13 cellular contexts compared by ENCODE assay signal in genomic region chr4:173191623-173192041, GRCh38. TPM values are rescaled to one million over a fixed set of nuclear protein-coding genes. Genes with fewer than 3 reads are reported as not detected.
A peak's percentile ranks its signal among the peaks of the same experiment; 100 is the strongest.
DNase-seq lines count a peak whose midpoint lies in the region; ATAC-seq and TF ChIP-seq lines count a peak whose summit lies in the region.
"Had no signal": no experiment of that assay in that cellular context is flagged by ENCODE, and none has a peak within 500 bp of the region (broad histone marks: within the 10 kb centered on the region; RNA-seq: fewer than 3 reads in every experiment).

No MANE protein-coding gene starts in this region.

- no CpG with 5 or more reads among the region's 3 CpGs for WGBS in H9 (ENCODE audit: extremely low coverage, insufficient read length, low lambda C conversion rate)

- H4K20me1 ChIP-seq in H9 (ENCODE audit: control insufficient read depth, insufficient read depth, insufficient read length): no peaks in the 10 kb centered on the region
- peaks cover 45% of the 10 kb centered on the region for H4K20me1 ChIP-seq in OCI-LY7 (ENCODE audit: insufficient read depth, low read length)

- no peak overlapping the region for H4K91ac ChIP-seq in H9 (ENCODE audit: insufficient read length, low read depth, low read length)

- CTCF ChIA-PET in OCI-LY7 (lab: Charles Lee; ENCODE audit: unreplicated experiment): no interaction called here

- H2AFZ ChIP-seq in ACC112 (ENCODE audit: low read length, unreplicated experiment) (peak overlapping the region; percentile 54), H9 (ENCODE audit: low read length) (no peak overlapping the region), OCI-LY7 (ENCODE audit: low read length) (no peak overlapping the region)

- no peak overlapping the region for H3T11ph ChIP-seq in H9 (ENCODE audit: low read length)

- no peaks in the 10 kb centered on the region for H3K9me3 Mint-ChIP-seq in H9
- no peaks in the 10 kb centered on the region for H3K9me3 Mint-ChIP-seq in activated T-helper 2 cell treated with anti-CD3 and anti-CD28 coated beads, Interferon-gamma antibody, Interleukin-2, Interleukin-4, amounts not matched to agents 10 μg/mL and 5 μg/mL and 100 μg/mL, durations not matched to agents 14 hours and 24 hours and 36 hours

- H3K9me2 ChIP-seq in OCI-LY7 (ENCODE audit: insufficient read depth, low read length): no peaks in the 10 kb centered on the region

- H3K27me3 ChIP-seq in ACC112 (ENCODE audit: insufficient read depth, low read length) (no peaks in the 10 kb centered on the region), H9 (ENCODE audit: insufficient read depth, low read length) (no peaks in the 10 kb centered on the region)

- TF ChIP-seq CTCF in H9 (conservative IDR thresholded peaks at IDR 0.05) (no peak), OCI-LY7 (conservative IDR thresholded peaks at IDR 0.05; ENCODE audit: low read length) (no peak)

- H3K14ac ChIP-seq in H9 (ENCODE audit: insufficient read depth, low read length): no peak overlapping the region

- peaks cover 6% of the 10 kb centered on the region for H3K79me1 ChIP-seq in H9 (ENCODE audit: insufficient read depth, low read depth, low read length, poor library complexity, severe bottlenecking)

- peaks cover 57 to 65% of the 10 kb centered on the region in 2 experiments for H3K4me1 Mint-ChIP-seq in H9
- H3K4me1 Mint-ChIP-seq in activated T-helper 2 cell treated with anti-CD3 and anti-CD28 coated beads, Interferon-gamma antibody, Interleukin-2, Interleukin-4, amounts not matched to agents 10 μg/mL and 5 μg/mL and 100 μg/mL, durations not matched to agents 14 hours and 24 hours and 36 hours (ENCODE audit: low read depth): peaks cover 38% of the 10 kb centered on the region

- peak overlapping the region; percentile 49 for H3K27ac ChIP-seq in ACC112 (ENCODE audit: low read depth, low read length)
- no peak overlapping the region for H3K27ac ChIP-seq in H9 (ENCODE audit: insufficient read length, low read depth, low read length)
- no peak overlapping the region for H3K27ac ChIP-seq in OCI-LY7 (ENCODE audit: low read depth, low read length, poor library complexity, severe bottlenecking)

- H3K9ac ChIP-seq in H9 (ENCODE audit: extremely low read depth, insufficient read length, low read length): peak overlapping the region; percentile 33

- no peaks in the 10 kb centered on the region for H3K27me3 Mint-ChIP-seq in H9 (ENCODE audit: low read depth)
- no peaks in the 10 kb centered on the region for H3K27me3 Mint-ChIP-seq in activated T-helper 2 cell treated with anti-CD3 and anti-CD28 coated beads, Interferon-gamma antibody, Interleukin-2, Interleukin-4, amounts not matched to agents 10 μg/mL and 5 μg/mL and 100 μg/mL, durations not matched to agents 14 hours and 24 hours and 36 hours (ENCODE audit: low read depth)

- no peaks in the 10 kb centered on the region for H3K36me3 ChIP-seq in ACC112 (ENCODE audit: insufficient read depth, low read length)
- H3K36me3 ChIP-seq in OCI-LY7 (ENCODE audit: insufficient read depth, low read length): peaks cover 6% of the 10 kb centered on the region; the same call in 1 of the 2 replicates

- no peak overlapping the region for H3K56ac ChIP-seq in H9 (ENCODE audit: insufficient read length, low read depth, low read length)

- no peak overlapping the region for H2AK5ac ChIP-seq in H9 (ENCODE audit: insufficient read length, low read length)

- no peak overlapping the region for H2BK12ac ChIP-seq in H9 (ENCODE audit: insufficient read length, low read depth, low read length)

- H2BK120ac ChIP-seq in H9 (ENCODE audit: low read depth, low read length, poor library complexity, severe bottlenecking): no peak overlapping the region

- BruUV-seq in OCI-LY7 (replicated peaks; lab: Mats Ljungman, UMichigan): no TSS peak

- intact Hi-C loops in activated T-helper 2 cell treated with anti-CD3 and anti-CD28 coated beads, Interferon-gamma antibody, Interleukin-2, Interleukin-4, amounts not matched to agents 10 μg/mL and 5 μg/mL and 100 μg/mL, durations not matched to agents 14 hours and 24 hours and 36 hours (cut with micrococcal nuclease): loop anchor here (1.0 to 5.0 kb wide), 3 partner anchors 21 to 181 kb away; partner anchors contain the start of genes GALNT7 and SAP30
- intact Hi-C loops in OCI-LY7 (cut with micrococcal nuclease; ENCODE audit: unreplicated experiment): no loop called here

- no peak overlapping the region for H4K5ac ChIP-seq in H9 (ENCODE audit: insufficient read length, low read depth, low read length)

- H3K4me3 Mint-ChIP-seq in H9: no peak overlapping the region
- H3K4me3 Mint-ChIP-seq in activated T-helper 2 cell treated with anti-CD3 and anti-CD28 coated beads, Interferon-gamma antibody, Interleukin-2, Interleukin-4, amounts not matched to agents 10 μg/mL and 5 μg/mL and 100 μg/mL, durations not matched to agents 14 hours and 24 hours and 36 hours (ENCODE audit: low read depth): peak overlapping the region; percentile 1

- no peak overlapping the region for H3K4ac ChIP-seq in H9 (ENCODE audit: low read depth, low read length)

- ATAC-seq in GM21528 (IDR thresholded peaks at IDR 0.05; ENCODE audit: low FRiP score, unreplicated experiment): no peak
- ATAC-seq: sciatic nerve had no signal

- H2BK15ac ChIP-seq in H9 (ENCODE audit: low read depth, low read length): no peak overlapping the region

- H3K4me1 ChIP-seq in ACC112 (ENCODE audit: control insufficient read depth, insufficient read depth, low read length, unreplicated experiment) (peaks cover 35% of the 10 kb centered on the region), H9 (ENCODE audit: insufficient read depth, low read length) (peaks cover 13% of the 10 kb centered on the region; the same call in 1 of the 2 replicates), OCI-LY7 (ENCODE audit: insufficient read depth, low read length, poor library complexity, severe bottlenecking) (peaks cover 10% of the 10 kb centered on the region)

- DNase-seq in H9 (no peak), iris pigment epithelial cell (ENCODE audit: low read depth) (peak; percentile 42), pons (ENCODE audit: low spot score) (no peak), occipital lobe (lab: John Stamatoyannopoulos, UW) (no peak), OCI-LY7 (ENCODE audit: low spot score) (no peak)
- DNase-seq in activated T-helper 2 cell treated with anti-CD3 and anti-CD28 coated beads, Interferon-gamma antibody, Interleukin-2, Interleukin-4, amounts not matched to agents 10 μg/mL and 5 μg/mL and 100 μg/mL, durations not matched to agents 14 hours and 24 hours and 36 hours (ENCODE audit: low spot score): no peak
- DNase-seq: activated CD8-positive, alpha-beta memory T cell treated with anti-CD3 and anti-CD28 coated beads, Interleukin-2, amount 50 U/mL, for 48 hours; effector memory CD4-positive, alpha-beta T cell; NCI-H1092; stimulated activated CD8-positive, alpha-beta memory T cell treated with anti-CD3 and anti-CD28 coated beads, Interleukin-4, amount 100 ng/mL, for 48 hours had no signal

- no peak overlapping the region for H3K18ac ChIP-seq in H9 (ENCODE audit: insufficient read length, low read depth, low read length)

- peak overlapping the region; percentile 64 to 91 (median 68); a peak in 5 of 7 replicates for H3K27ac Mint-ChIP-seq in H9
- H3K27ac Mint-ChIP-seq in activated T-helper 2 cell treated with anti-CD3 and anti-CD28 coated beads, Interferon-gamma antibody, Interleukin-2, Interleukin-4, amounts not matched to agents 10 μg/mL and 5 μg/mL and 100 μg/mL, durations not matched to agents 14 hours and 24 hours and 36 hours: peak overlapping the region; percentile 82

- no peak overlapping the region for H4K8ac ChIP-seq in H9 (replicated peaks; ENCODE audit: insufficient read length, low read depth, low read length)

- H3K79me2 ChIP-seq in ACC112 (ENCODE audit: control insufficient read depth, insufficient read depth, low read length, unreplicated experiment) (peaks cover 17% of the 10 kb centered on the region), H9 (ENCODE audit: insufficient read depth, low read length) (peaks cover 39% of the 10 kb centered on the region), OCI-LY7 (ENCODE audit: insufficient read depth, low read depth, low read length) (peaks cover 89% of the 10 kb centered on the region)

- POLR2A ChIA-PET in OCI-LY7 (lab: Charles Lee): interaction anchor here (0.5 kb wide), 1 partner anchor 16 kb away, joined by 4 read pairs; no protein-coding TSS in a partner anchor

- no peak overlapping the region for H3K4me2 ChIP-seq in H9 (ENCODE audit: insufficient read depth, insufficient read length, low read length)
- no peak overlapping the region for H3K4me2 ChIP-seq in OCI-LY7 (ENCODE audit: low read length)

- no peaks in the 10 kb centered on the region for H3K23me2 ChIP-seq in H9 (ENCODE audit: insufficient read length, low read depth, low read length, poor library complexity, severe bottlenecking)

- no peak overlapping the region for H3K23ac ChIP-seq in H9 (ENCODE audit: insufficient read length, low read depth, low read length)

- H2BK5ac ChIP-seq in H9 (ENCODE audit: insufficient read length, low read length): no peak overlapping the region

- H2BK20ac ChIP-seq in H9 (ENCODE audit: low read depth, low read length, poor library complexity, severe bottlenecking): no peak overlapping the region

- peak overlapping the region; percentile 46 for H3K4me3 ChIP-seq in ACC112 (ENCODE audit: low read depth, low read length)
- H3K4me3 ChIP-seq in OCI-LY7 (ENCODE audit: low read depth, low read length, poor library complexity, severe bottlenecking): no peak overlapping the region

- H3K36me3 Mint-ChIP-seq in H9 (ENCODE audit: insufficient read depth in 1 of 3, low read depth in 3 of 3): 0 out of 7 replicates have a peak, but pooled peaks cover 0 to 3% (median 0%) of the 10 kb centered on the region in 3 experiments
- peaks cover 3% of the 10 kb centered on the region for H3K36me3 Mint-ChIP-seq in activated T-helper 2 cell treated with anti-CD3 and anti-CD28 coated beads, Interferon-gamma antibody, Interleukin-2, Interleukin-4, amounts not matched to agents 10 μg/mL and 5 μg/mL and 100 μg/mL, durations not matched to agents 14 hours and 24 hours and 36 hours (ENCODE audit: low read depth)

- H3K9me3 ChIP-seq in H9 (ENCODE audit: control insufficient read depth, low read depth, low read length): no peaks in the 10 kb centered on the region
- no peaks in the 10 kb centered on the region for H3K9me3 ChIP-seq in OCI-LY7 (ENCODE audit: low read length)

RNA-seq across cellular contexts. Expression of gene GALNT7, which starts 23.0 kb away (rescaled TPM):
- total RNA-seq in H9 (2021) (55.3 and 57.3 TPM in 2 replicates), occipital lobe (17.8 TPM), OCI-LY7 (2022) (33.4 and 34.4 TPM in 2 replicates)
- total RNA-seq in activated T-helper 2 cell treated with anti-CD3 and anti-CD28 coated beads, Interferon-gamma antibody, Interleukin-2, Interleukin-4, amounts not matched to agents 10 μg/mL and 5 μg/mL and 100 μg/mL, durations not matched to agents 14 hours and 24 hours and 36 hours: 28.9 and 33.1 TPM in 2 replicates
- total RNA-seq in OCI-LY7 (2014; rRNA removed; shearing (Covaris generic)): 20.3 and 24.8 TPM in 2 replicates
